In the genomic region with DNA sequence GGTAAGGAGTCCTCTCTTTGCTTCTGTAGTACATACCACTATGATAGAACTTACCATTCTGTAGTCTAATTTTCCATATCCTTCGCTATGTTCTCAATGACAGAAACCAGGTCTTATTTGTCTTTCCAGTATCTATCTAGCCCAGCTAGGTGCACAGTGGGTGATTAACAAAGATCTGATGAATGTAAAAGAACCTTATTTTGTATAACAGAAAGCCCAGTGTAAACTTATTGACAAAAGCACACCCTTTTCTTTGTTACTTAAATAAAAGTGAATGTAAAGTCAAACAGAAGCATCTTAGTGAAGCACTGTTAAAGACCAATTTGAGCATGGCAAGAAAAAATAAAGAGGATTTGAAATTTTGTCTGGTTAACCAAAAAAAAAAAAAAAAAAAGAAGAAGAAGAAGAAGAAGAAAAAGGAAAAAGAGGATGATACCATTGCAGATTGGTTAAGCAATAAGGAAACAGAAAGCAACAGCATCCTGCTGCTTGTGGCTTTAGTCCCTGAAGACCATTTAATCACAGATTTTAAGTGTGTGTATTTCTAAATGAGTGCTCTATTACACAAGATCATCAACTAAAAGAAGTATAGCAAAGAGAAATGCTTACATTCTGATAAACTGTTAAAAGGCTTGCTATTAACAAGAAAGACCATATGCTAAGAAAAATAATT, we compare ENCODE assay signal across 9 cellular contexts. TPM values are rescaled to one million over a fixed set of nuclear protein-coding genes. Genes with fewer than 3 reads are reported as not detected.
DNase-seq lines count a peak whose midpoint lies in the region; ATAC-seq, FAIRE-seq and TF ChIP-seq lines count a peak whose summit lies in the region.
"Had no signal": no experiment of that assay in that cellular context is flagged by ENCODE, and none has a peak within 500 bp of the region (broad histone marks: within the 10 kb centered on the region; RNA-seq: fewer than 3 reads in every experiment).

No MANE protein-coding gene starts in this region.

- H3K4me1 ChIP-seq in neutrophil (ENCODE audit: control insufficient read depth in 1 of 2, insufficient read depth in 1 of 2, low read depth in 1 of 2, low read length in 1 of 2) (peaks cover 97% of the 10 kb centered on the region in 2 experiments), aorta (ENCODE audit: control insufficient read depth in 1 of 2, insufficient read depth in 2 of 2, low read length in 2 of 2) (peaks cover 0 to 7% of the 10 kb centered on the region in 2 donors)

- TF ChIP-seq CTCF in neutrophil (IDR thresholded peaks at IDR 0.05), result no peak

- intact Hi-C loops in aorta (cut with DNase I), result no loop called here

- DNase-seq in GM19239 (ENCODE audit: insufficient read length, low spot score) (no peak), SKM-1 treated with dmso at 0.1 percent for 144 hours (lab: John Stamatoyannopoulos, UW; ENCODE audit: unreplicated experiment) (peak; percentile 88), aorta (no peak)
- DNase-seq in effector CD8-positive, alpha-beta T cell (lab: John Stamatoyannopoulos, UW), result no peak

- 98 to 100% methylated on average over 1 of the region's 1 CpG for WGBS in aorta, 2 donors

- H3K36me3 ChIP-seq in neutrophil, result peaks cover 46% of the 10 kb centered on the region
- no peaks in the 10 kb centered on the region for H3K36me3 ChIP-seq in aorta (ENCODE audit: control insufficient read depth in 1 of 2, insufficient read depth in 2 of 2, low read length in 1 of 2)
- H3K36me3 ChIP-seq: SJSA1 had no signal

- H3K27me3 ChIP-seq in neutrophil (no peaks in the 10 kb centered on the region), aorta (ENCODE audit: control insufficient read depth in 1 of 2, insufficient read depth in 2 of 2, low read length in 1 of 2) (no peaks in the 10 kb centered on the region)
- H3K27me3 ChIP-seq: SJSA1 had no signal

- H3K27ac ChIP-seq in neutrophil (peak overlapping the region; percentile 80), aorta (ENCODE audit: low read depth in 1 of 2, low read length in 2 of 2) (no peak overlapping the region)
- H3K27ac ChIP-seq: SJSA1 had no signal

- peak; percentile 57 for ATAC-seq in HG02885 (IDR thresholded peaks at IDR 0.05; ENCODE audit: poor library complexity, unreplicated experiment)
- no peak for ATAC-seq in HG03280 (IDR thresholded peaks at IDR 0.05; ENCODE audit: unreplicated experiment)
- no peak for ATAC-seq in aorta (ENCODE audit: low FRiP score)

- no peaks in the 10 kb centered on the region for H3K9me3 ChIP-seq in neutrophil
- H3K9me3 ChIP-seq in aorta (ENCODE audit: control insufficient read depth, low read length), result no peaks in the 10 kb centered on the region
- H3K9me3 ChIP-seq: SJSA1 had no signal

- FAIRE-seq in GM19239 (lab: Jason Lieb, UNC), result peak; percentile 72

- H3K4me3 ChIP-seq in neutrophil (ENCODE audit: low read depth in 1 of 2, low read length in 1 of 2) (peak overlapping the region; percentile 30 to 42), aorta (ENCODE audit: low read length in 2 of 2) (no peak overlapping the region)
- H3K4me3 ChIP-seq: lung, SJSA1 had no signal

RNA-seq across cellular contexts. Expression of a gene that starts 21.2 kb away (rescaled TPM):
- total RNA-seq in aorta, result 10 to 100 TPM; 15.7 to 21.5 TPM
- 1 to 10 TPM; 5.9 to 8.3 TPM for polyA plus RNA-seq in aorta

Comparison
In these comparisons a context has a peak if more than half of its experiments do, and no peak if none do; other contexts are left out.
1. H3K4me3 ChIP-seq: peak in neutrophil (2 of 2); none in aorta (0 of 2).